In the genomic region with DNA sequence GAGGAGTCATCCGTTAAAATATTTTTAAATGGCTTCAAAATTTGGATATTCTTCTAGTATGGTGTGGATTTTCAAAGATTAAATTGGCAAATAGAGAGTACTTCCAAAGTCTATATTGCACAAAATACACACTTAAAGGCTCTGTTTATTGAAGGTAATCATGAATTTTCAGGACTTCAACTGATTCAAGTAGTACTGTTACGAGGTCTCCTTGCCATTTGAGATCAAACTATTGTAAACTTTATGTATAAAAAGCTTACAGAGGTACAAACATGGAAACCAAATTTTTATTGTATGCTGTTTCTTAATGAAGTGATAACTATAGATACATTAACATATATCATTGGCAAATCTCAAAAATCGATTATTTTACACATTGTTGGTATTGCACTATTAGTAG, we compare ENCODE assay signal across 9 cellular contexts. TPM values are rescaled to one million over a fixed set of nuclear protein-coding genes. Genes with fewer than 3 reads are reported as not detected.
A peak's percentile ranks its signal among the peaks of the same experiment; 100 is the strongest.
DNase-seq lines count a peak whose midpoint lies in the region; ATAC-seq and TF ChIP-seq lines count a peak whose summit lies in the region.
"Had no signal": no experiment of that assay in that cellular context is flagged by ENCODE, and none has a peak within 500 bp of the region (broad histone marks: within the 10 kb centered on the region; RNA-seq: fewer than 3 reads in every experiment).

No MANE protein-coding gene starts in this region.

- no peaks in the 10 kb centered on the region for H3K36me3 ChIP-seq in CD4-positive, alpha-beta memory T cell (ENCODE audit: insufficient read depth, low read length)
- no peaks in the 10 kb centered on the region for H3K36me3 ChIP-seq in effector memory CD4-positive, alpha-beta T cell (ENCODE audit: control insufficient read depth, insufficient read depth, low read length)
- no peaks in the 10 kb centered on the region for H3K36me3 ChIP-seq in neural progenitor cell

- no peaks in the 10 kb centered on the region for H3K27me3 Mint-ChIP-seq in CD4-positive, alpha-beta memory T cell
- H3K27me3 Mint-ChIP-seq in neural progenitor cell (ENCODE audit: insufficient read depth, low read depth), result peaks cover 3% of the 10 kb centered on the region

- CTCF ChIA-PET in CD4-positive, alpha-beta memory T cell (lab: Charles Lee; ENCODE audit: partially characterized antibody), result no interaction called here

- no peaks in the 10 kb centered on the region for H3K27me3 ChIP-seq in CD4-positive, alpha-beta memory T cell (ENCODE audit: insufficient read depth, low read length)
- no peaks in the 10 kb centered on the region for H3K27me3 ChIP-seq in effector memory CD4-positive, alpha-beta T cell (replicated peaks; ENCODE audit: control insufficient read depth, insufficient read depth, low read length, poor library complexity, severe bottlenecking)
- H3K27me3 ChIP-seq in neural progenitor cell, result no peaks in the 10 kb centered on the region

- H3K9me3 ChIP-seq in CD4-positive, alpha-beta memory T cell (ENCODE audit: control insufficient read depth in 1 of 2, low read length in 2 of 2), result no peaks in the 10 kb centered on the region
- H3K9me3 ChIP-seq in effector memory CD4-positive, alpha-beta T cell (ENCODE audit: control insufficient read depth, low read length), result no peaks in the 10 kb centered on the region
- H3K9me3 ChIP-seq in neural progenitor cell (ENCODE audit: low read depth), result no peaks in the 10 kb centered on the region

- POLR2A ChIA-PET in CD4-positive, alpha-beta memory T cell (lab: Charles Lee; ENCODE audit: partially characterized antibody), result interaction anchor here (1.3 kb wide), 1 partner anchor 8 kb away, joined by 4 read pairs; no protein-coding TSS in a partner anchor

- peaks cover 24 to 79% (median 50%) of the 10 kb centered on the region in 4 donors for H3K4me1 Mint-ChIP-seq in CD4-positive, alpha-beta memory T cell
- H3K4me1 Mint-ChIP-seq in neural progenitor cell, result peaks cover 15% of the 10 kb centered on the region

- no peak for DNase-seq in CD4-positive, alpha-beta memory T cell
- DNase-seq in NB4 (ENCODE audit: low read depth) (no peak), neural progenitor cell (ENCODE audit: low spot score) (no peak), NCI-H82 treated with DMSO at 0.1 percent for 48 hours (lab: John Stamatoyannopoulos, UW; ENCODE audit: unreplicated experiment) (no peak)
- DNase-seq in effector memory CD4-positive, alpha-beta T cell, result no peak
- DNase-seq: NCI-H526 treated with DMSO at 0.1 percent for 48 hours had no signal

- peak overlapping the region; percentile 95 to 99 (median 97) for H3K4me3 Mint-ChIP-seq in CD4-positive, alpha-beta memory T cell
- H3K4me3 Mint-ChIP-seq in neural progenitor cell, result peak overlapping the region; percentile 93

- H2AFZ ChIP-seq in neural progenitor cell (replicated peaks), result no peak overlapping the region

- peak overlapping the region; percentile 14 to 80 for H3K4me3 ChIP-seq in CD4-positive, alpha-beta memory T cell (ENCODE audit: low read length in 2 of 2)
- H3K4me3 ChIP-seq in NB4 (ENCODE audit: low read depth, low read length) (peak overlapping the region; percentile 80), neural progenitor cell (peak overlapping the region; percentile 84)
- peak overlapping the region; percentile 86 for H3K4me3 ChIP-seq in effector memory CD4-positive, alpha-beta T cell (ENCODE audit: insufficient read depth, low read depth, low read length, poor library complexity, severe bottlenecking)

- H4K20me1 ChIP-seq in neural progenitor cell (ENCODE audit: low read depth), result peaks cover 47% of the 10 kb centered on the region

- peak overlapping the region; percentile 92 for H3K9ac ChIP-seq in neural progenitor cell

- H3K9me3 Mint-ChIP-seq in CD4-positive, alpha-beta memory T cell, result no peaks in the 10 kb centered on the region
- peaks cover 16% of the 10 kb centered on the region for H3K9me3 Mint-ChIP-seq in neural progenitor cell

- intact Hi-C loops in CD4-positive, alpha-beta memory T cell (cut with micrococcal nuclease), result loop anchor here (5.0 kb wide), 3 partner anchors 33 to 367 kb away; a partner anchor contains a TSS

- ATAC-seq in HG03432 (IDR thresholded peaks at IDR 0.05; ENCODE audit: unreplicated experiment) (no peak), GM18909 (IDR thresholded peaks at IDR 0.05; ENCODE audit: poor library complexity, unreplicated experiment) (no peak), HG02763 (IDR thresholded peaks at IDR 0.05; ENCODE audit: unreplicated experiment) (no peak)

- peaks cover 66% of the 10 kb centered on the region for H3K4me1 ChIP-seq in CD4-positive, alpha-beta memory T cell (ENCODE audit: insufficient read depth, low read length)
- peaks cover 7% of the 10 kb centered on the region for H3K4me1 ChIP-seq in effector memory CD4-positive, alpha-beta T cell (ENCODE audit: control insufficient read depth, insufficient read depth, low read length, poor library complexity, severe bottlenecking)
- H3K4me1 ChIP-seq in neural progenitor cell, result peaks cover 18% of the 10 kb centered on the region

- H3K27ac Mint-ChIP-seq in CD4-positive, alpha-beta memory T cell, result peak overlapping the region in 1 of 7 donors; percentile 99
- no peak overlapping the region for H3K27ac Mint-ChIP-seq in neural progenitor cell

- peaks cover 31% of the 10 kb centered on the region for H3F3A ChIP-seq in neural progenitor cell (ENCODE audit: low read depth)

- no peak for TF ChIP-seq POLR2A in NB4 (IDR thresholded peaks at IDR 0.05; ENCODE audit: extremely low read depth, insufficient read length)

- peaks cover 4 to 50% of the 10 kb centered on the region in 2 donors for H3K36me3 Mint-ChIP-seq in CD4-positive, alpha-beta memory T cell
- H3K36me3 Mint-ChIP-seq in neural progenitor cell, result peaks cover 26% of the 10 kb centered on the region

- TF ChIP-seq CTCF in NB4 (IDR thresholded peaks at IDR 0.05; ENCODE audit: low read depth, low read length), result no peak
- TF ChIP-seq CTCF in neural progenitor cell (IDR thresholded peaks at IDR 0.05), result no peak

- peak overlapping the region; percentile 92 for H3K4me2 ChIP-seq in neural progenitor cell

- no peak overlapping the region for H3K27ac ChIP-seq in CD4-positive, alpha-beta memory T cell (ENCODE audit: low read depth, low read length)
- no peak overlapping the region for H3K27ac ChIP-seq in effector memory CD4-positive, alpha-beta T cell (ENCODE audit: insufficient read depth, low read length, poor library complexity, severe bottlenecking)
- H3K27ac ChIP-seq in neural progenitor cell, result no peak overlapping the region

- peaks cover 88% of the 10 kb centered on the region for H3K79me2 ChIP-seq in neural progenitor cell (ENCODE audit: low read depth)

RNA-seq across cellular contexts. Expression of a gene that starts 2.5 kb away (rescaled TPM):
- 10 to 100 TPM; 96.7 to 98.7 TPM for total RNA-seq in CD4-positive, alpha-beta memory T cell
- polyA plus RNA-seq in CD4-positive, alpha-beta memory T cell, result 10 to 100 TPM; 30.6 to 47.8 TPM
- 46.5 and 77.6 TPM in 2 replicates for total RNA-seq in neural progenitor cell (ENCODE audit: low replicate concordance)
